Comparison of ENCODE assay signal across 11 cellular contexts in the genomic region with DNA sequence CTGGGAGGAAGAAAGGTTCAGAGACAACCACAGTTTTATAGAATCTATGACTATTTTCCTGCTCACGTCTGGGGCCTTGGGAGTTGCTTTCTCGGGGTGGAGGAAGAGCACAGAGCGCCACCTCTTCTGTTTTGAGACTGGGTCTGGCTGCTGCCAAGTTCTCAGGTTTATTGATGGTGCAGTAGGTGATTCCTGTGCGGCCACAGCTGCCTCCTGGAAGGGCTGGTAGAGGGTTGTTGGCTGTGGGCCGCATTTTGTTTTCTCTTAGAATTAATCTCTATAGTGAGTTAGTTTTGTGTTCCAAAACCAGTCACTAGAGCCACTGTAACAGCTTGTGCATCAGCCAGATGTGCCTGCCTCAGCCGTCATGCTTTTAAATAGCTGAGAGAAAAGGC. TPM values are rescaled to one million over a fixed set of nuclear protein-coding genes. Genes with fewer than 3 reads are reported as not detected.
A peak's percentile ranks its signal among the peaks of the same experiment; 100 is the strongest.
DNase-seq lines count a peak whose midpoint lies in the region; ATAC-seq, FAIRE-seq and TF ChIP-seq lines count a peak whose summit lies in the region.
"Had no signal": no experiment of that assay in that cellular context is flagged by ENCODE, and none has a peak within 500 bp of the region (broad histone marks: within the 10 kb centered on the region; RNA-seq: fewer than 3 reads in every experiment).

No MANE protein-coding gene starts in this region.

- TF ChIP-seq POLR2A in K562 (conservative IDR thresholded peaks at IDR 0.05), result no peak

- no peak overlapping the region for H2AFZ ChIP-seq in K562 (ENCODE audit: low read depth, low read length)
- no peak overlapping the region for H2AFZ ChIP-seq in neural progenitor cell (replicated peaks)

- ATAC-seq in K562, result no peak

- H3K4me3 Mint-ChIP-seq in IgD-negative memory B cell, result peak overlapping the region; percentile 74 to 95 (median 80)
- no peak overlapping the region for H3K4me3 Mint-ChIP-seq in neural progenitor cell

- no peak for TF ChIP-seq RAD21 in K562 (CRISPR knock-in tag; conservative IDR thresholded peaks at IDR 0.05 in 1 of 2, IDR thresholded peaks at IDR 0.05 in 1 of 2)

- H3K9me3 Mint-ChIP-seq in IgD-negative memory B cell (no peaks in the 10 kb centered on the region), neural progenitor cell (no peaks in the 10 kb centered on the region)

- H3K27ac Mint-ChIP-seq in IgD-negative memory B cell (peak overlapping the region; percentile 86 to 98 (median 92)), neural progenitor cell (peak overlapping the region; percentile 76)

- no peak for TF ChIP-seq EP300 in K562 (IDR thresholded peaks at IDR 0.05; ENCODE audit: low read length)

- CTCF ChIA-PET in K562 (lab: Yijun Ruan, JAX; ENCODE audit: low intra/inter-chr PET ratio), result no interaction called here

- 78% methylated on average over 6 of the region's 6 CpGs for WGBS in K562 (ENCODE audit: insufficient coverage, low coverage, missing lambda C conversion rate)

- H3K27me3 Mint-ChIP-seq in IgD-negative memory B cell (no peaks in the 10 kb centered on the region), neural progenitor cell (ENCODE audit: insufficient read depth, low read depth) (peaks cover 6% of the 10 kb centered on the region)

- no peaks in the 10 kb centered on the region for H3K27me3 ChIP-seq in K562 (ENCODE audit: control insufficient read depth in 2 of 2, insufficient read depth in 2 of 2, low read length in 2 of 2)
- no peaks in the 10 kb centered on the region for H3K27me3 ChIP-seq in neural progenitor cell

- peaks cover under 1% of the 10 kb centered on the region for H3K9me1 ChIP-seq in K562 (ENCODE audit: control insufficient read depth, insufficient read depth, low read length)

- H3K79me2 ChIP-seq in K562 (ENCODE audit: control insufficient read depth, insufficient read depth, low read length), result peaks cover 39% of the 10 kb centered on the region
- H3K79me2 ChIP-seq in neural progenitor cell (ENCODE audit: low read depth), result peaks cover 73% of the 10 kb centered on the region

- DNase-seq in DMS79 treated with DMSO at 0.1 percent for 48 hours (lab: John Stamatoyannopoulos, UW), result peak; percentile 50
- DNase-seq in K562 (ENCODE audit: extremely low read depth in 1 of 4, low spot score in 3 of 4), result no peak
- no peak for DNase-seq in neural progenitor cell (ENCODE audit: low spot score)
- no peak for DNase-seq in NCI-H510A (lab: John Stamatoyannopoulos, UW)
- no peak for DNase-seq in SIG-M5 (lab: John Stamatoyannopoulos, UW)
- DNase-seq in stimulated activated CD4-positive, alpha-beta T cell treated with anti-CD3 and anti-CD28 coated beads, Interleukin-2, amount 100 ng/mL, for 48 hours, result no peak
- DNase-seq: amniotic stem cell, KG1, NCI-H524, T1000 had no signal

- H3K4me2 ChIP-seq in K562 (ENCODE audit: insufficient read depth, low read length), result peak overlapping the region; percentile 11; the same call in 1 of the 2 replicates
- no peak overlapping the region for H3K4me2 ChIP-seq in neural progenitor cell

- no peak overlapping the region for H3K4me3 ChIP-seq in K562
- no peak overlapping the region for H3K4me3 ChIP-seq in neural progenitor cell

- POLR2A ChIA-PET in K562 (lab: Yijun Ruan, JAX), result interaction anchor here (0.6 to 1.2 kb wide), 3 partner anchors 10 to 17 kb away, joined by 3 to 6 read pairs (median 3); a partner anchor contains a TSS

- H3K36me3 Mint-ChIP-seq in IgD-negative memory B cell, result no peaks in the 10 kb centered on the region
- H3K36me3 Mint-ChIP-seq in neural progenitor cell, result no peaks in the 10 kb centered on the region

- TF ChIP-seq CTCF in K562 (IDR thresholded peaks at IDR 0.05 in 2 of 3, conservative IDR thresholded peaks at IDR 0.05 in 1 of 3; ENCODE audit: insufficient read depth in 2 of 3, low read depth in 1 of 3, low read length in 3 of 3) (no peak), neural progenitor cell (IDR thresholded peaks at IDR 0.05) (no peak)

- 0 out of 3 replicates have a peak, but pooled peaks cover 2% of the 10 kb centered on the region for H3K36me3 ChIP-seq in K562 (ENCODE audit: control insufficient read depth, insufficient read depth, low read length)
- H3K36me3 ChIP-seq in neural progenitor cell, result no peaks in the 10 kb centered on the region

- BruUV-seq in K562 (replicated peaks; lab: Mats Ljungman, UMichigan), result no TSS peak

- H3K9me3 ChIP-seq in K562 (replicated peaks; ENCODE audit: control insufficient read depth, insufficient read depth, low read depth, low read length) (no peaks in the 10 kb centered on the region), neural progenitor cell (ENCODE audit: low read depth) (no peaks in the 10 kb centered on the region)

- FAIRE-seq in K562 (lab: Jason Lieb, UNC), result no peak

- H3K27ac ChIP-seq in K562 (ENCODE audit: extremely low read depth, low read depth, low read length) (no peak overlapping the region), neural progenitor cell (no peak overlapping the region)

- intact Hi-C loops in K562 (cut with micrococcal nuclease), result no loop called here

- peaks cover 3% of the 10 kb centered on the region for H3F3A ChIP-seq in neural progenitor cell (ENCODE audit: low read depth)

- H3K4me1 Mint-ChIP-seq in IgD-negative memory B cell (peaks cover 62 to 73% (median 72%) of the 10 kb centered on the region in 3 donors), neural progenitor cell (peaks cover 26% of the 10 kb centered on the region)

- in situ Hi-C loops in K562 (cut with MboI), result no loop called here

- peaks cover 24 to 43% of the 10 kb centered on the region in 2 experiments for H3K4me1 ChIP-seq in K562 (replicated peaks in 1 of 2; ENCODE audit: control insufficient read depth in 2 of 2, insufficient read depth in 2 of 2, low read length in 2 of 2)
- H3K4me1 ChIP-seq in neural progenitor cell, result no peaks in the 10 kb centered on the region

- peak overlapping the region in 1 of 2 experiments; percentile 68; a peak in 2 of 4 replicates for H3K9ac ChIP-seq in K562 (ENCODE audit: insufficient read depth in 1 of 2, low read depth in 2 of 2, low read length in 2 of 2)
- no peak overlapping the region for H3K9ac ChIP-seq in neural progenitor cell

- peaks cover 7% of the 10 kb centered on the region for H4K20me1 ChIP-seq in K562 (replicated peaks; ENCODE audit: control insufficient read depth, insufficient read depth, low read length)
- H4K20me1 ChIP-seq in neural progenitor cell (ENCODE audit: low read depth), result peaks cover 17% of the 10 kb centered on the region

TF ChIP-seq in K562, 482 proteins besides CTCF, POLR2A, EP300 and RAD21 (continues in another document):
- no peak for TF ChIP-seq RCOR1 (IDR thresholded peaks at IDR 0.05; ENCODE audit: borderline replicate concordance in 1 of 2, low read depth in 2 of 2, low read length in 2 of 2)
- TF ChIP-seq, protein P1, sequence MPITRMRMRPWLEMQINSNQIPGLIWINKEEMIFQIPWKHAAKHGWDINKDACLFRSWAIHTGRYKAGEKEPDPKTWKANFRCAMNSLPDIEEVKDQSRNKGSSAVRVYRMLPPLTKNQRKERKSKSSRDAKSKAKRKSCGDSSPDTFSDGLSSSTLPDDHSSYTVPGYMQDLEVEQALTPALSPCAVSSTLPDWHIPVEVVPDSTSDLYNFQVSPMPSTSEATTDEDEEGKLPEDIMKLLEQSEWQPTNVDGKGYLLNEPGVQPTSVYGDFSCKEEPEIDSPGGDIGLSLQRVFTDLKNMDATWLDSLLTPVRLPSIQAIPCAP (CRISPR knock-in tag; IDR thresholded peaks at IDR 0.05; ENCODE audit: borderline replicate concordance), result no peak
- no peak for TF ChIP-seq ZNF551 (CRISPR knock-in tag; IDR thresholded peaks at IDR 0.05)
- TF ChIP-seq ZNF184 (CRISPR knock-in tag; IDR thresholded peaks at IDR 0.05), result no peak
- no peak for TF ChIP-seq RNF2 (IDR thresholded peaks at IDR 0.05)

RNA-seq across cellular contexts. Expression of a gene that starts 12.9 kb away (rescaled TPM):
- polyA plus RNA-seq in IgD-negative memory B cell (64.3 TPM), K562 (2011; rRNA removed) (7.5 and 10.0 TPM in 2 replicates), K562 (2014; fragmentation: Illumina TruSeq; extraction: Trizol) (5.6 and 5.8 TPM in 2 replicates), K562 (2014; fragmentation: Nextera tagmentation; extraction: Ambion mirVana) (under 1 TPM; 0.20 to 0.34 TPM), K562 (2014; rRNA removed) (7.1 and 7.9 TPM in 2 replicates)
- total RNA-seq in K562 (2011; cell fraction: chromatin; rRNA removed; ENCODE audit: low replicate concordance), result 31.5 and 43.3 TPM in 2 replicates
- total RNA-seq in K562 (2011; cell fraction: nucleolus; rRNA removed), result 21.1 and 22.2 TPM in 2 replicates
- 21.2 and 22.4 TPM in 2 replicates for total RNA-seq in K562 (2011; cell fraction: nucleoplasm; rRNA removed)
- total RNA-seq in K562 (2014; rRNA removed) (5.2 and 8.2 TPM in 2 replicates), K562 (2014; rRNA removed; fragmentation: Illumina TruSeq; extraction: Trizol) (1.9 and 2.4 TPM in 2 replicates), K562 (2015; rRNA removed; fragmentation: Illumina TruSeq; extraction: Trizol) (3.1 and 3.3 TPM in 2 replicates), K562 (2021) (11.5 and 12.6 TPM in 2 replicates), neural progenitor cell (ENCODE audit: low replicate concordance) (9.8 and 10.6 TPM in 2 replicates)
- polyA plus RNA-seq in K562 (2011; cell fraction: cytosol; rRNA removed), result 7.8 and 8.5 TPM in 2 replicates
- polyA plus RNA-seq in K562 (2011; cell fraction: nucleus; rRNA removed), result 9.0 and 10.7 TPM in 2 replicates
- polyA plus RNA-seq in K562 (2012), result 8.6 and 10.2 TPM in 2 replicates
- polyA minus RNA-seq in K562 (2011; rRNA and poly(A)+ RNA removed), result 8.5 and 9.0 TPM in 2 replicates
- polyA minus RNA-seq in K562 (2011; cell fraction: cytosol; rRNA and poly(A)+ RNA removed), result 5.6 and 15.4 TPM in 2 replicates
- polyA minus RNA-seq in K562 (2011; cell fraction: nucleus; rRNA and poly(A)+ RNA removed), result 7.1 and 12.8 TPM in 2 replicates

RNA-seq across cellular contexts. Expression of a gene that starts 37.3 kb away (rescaled TPM):
- polyA plus RNA-seq in IgD-negative memory B cell (11.7 TPM), K562 (2011; rRNA removed) (11.8 and 12.7 TPM in 2 replicates), K562 (2014; fragmentation: Illumina TruSeq; extraction: Trizol) (8.0 and 8.7 TPM in 2 replicates), K562 (2014; fragmentation: Nextera tagmentation; extraction: Ambion mirVana) (1 to 10 TPM; 1.1 to 1.3 TPM), K562 (2014; rRNA removed) (8.3 and 8.6 TPM in 2 replicates)
- total RNA-seq in K562 (2011; cell fraction: chromatin; rRNA removed; ENCODE audit: low replicate concordance), result 19.9 and 29.6 TPM in 2 replicates
- 16.8 and 18.6 TPM in 2 replicates for total RNA-seq in K562 (2011; cell fraction: nucleolus; rRNA removed)
- 22.0 and 23.9 TPM in 2 replicates for total RNA-seq in K562 (2011; cell fraction: nucleoplasm; rRNA removed)
- total RNA-seq in K562 (2014; rRNA removed) (10.7 and 12.2 TPM in 2 replicates), K562 (2014; rRNA removed; fragmentation: Illumina TruSeq; extraction: Trizol) (7.3 and 8.0 TPM in 2 replicates), K562 (2015; rRNA removed; fragmentation: Illumina TruSeq; extraction: Trizol) (14.5 and 14.9 TPM in 2 replicates), K562 (2021) (9.9 and 12.5 TPM in 2 replicates), neural progenitor cell (ENCODE audit: low replicate concordance) (53.6 and 80.6 TPM in 2 replicates)
- polyA plus RNA-seq in K562 (2011; cell fraction: cytosol; rRNA removed), result 10.9 and 13.7 TPM in 2 replicates
- 9.6 and 10.3 TPM in 2 replicates for polyA plus RNA-seq in K562 (2011; cell fraction: nucleus; rRNA removed)
- polyA plus RNA-seq in K562 (2012), result 10.9 and 13.1 TPM in 2 replicates
- 13.6 and 15.8 TPM in 2 replicates for polyA minus RNA-seq in K562 (2011; rRNA and poly(A)+ RNA removed)
- polyA minus RNA-seq in K562 (2011; cell fraction: cytosol; rRNA and poly(A)+ RNA removed), result 9.7 and 12.5 TPM in 2 replicates
- polyA minus RNA-seq in K562 (2011; cell fraction: nucleus; rRNA and poly(A)+ RNA removed), result 6.2 and 12.6 TPM in 2 replicates
